ENCODE assay signal across 23 cellular contexts in the genomic region with DNA sequence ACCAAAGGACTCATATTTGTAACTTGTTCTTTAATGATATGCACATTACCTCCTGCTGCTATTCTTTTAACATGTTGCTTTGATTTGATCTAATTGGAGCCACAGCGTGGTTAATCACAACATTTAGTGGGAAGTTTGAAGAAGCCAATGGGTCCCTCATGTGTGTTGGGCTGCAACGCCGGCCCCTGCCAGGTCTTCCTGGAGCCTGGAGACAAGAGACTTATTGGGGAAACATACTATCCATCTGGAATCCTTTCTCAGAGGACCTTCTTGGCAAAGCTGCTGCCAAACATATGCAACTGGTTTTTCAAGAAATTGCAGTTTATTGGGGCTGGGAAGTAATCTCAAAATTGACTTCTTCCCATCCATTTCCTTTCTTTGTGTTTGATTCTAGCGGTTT.
"Had no signal": no experiment of that assay in that cellular context is flagged by ENCODE, and none has a peak within 500 bp of the region (broad histone marks: within the 10 kb centered on the region; RNA-seq: fewer than 3 reads in every experiment).

No MANE protein-coding gene starts in this region.

- DNase-seq: IMR-90, Kasumi-1, MV-4-11, NCI-H1048, NCI-H1105, NCI-H1417, NCI-H1436 treated with DMSO at 0.1 percent for 48 hours, NCI-H1694 treated with DMSO at 0.1 percent for 48 hours, NCI-H1930, NCI-H2081, NCI-H2107, NCI-H2227 treated with DMSO at 0.1 percent for 48 hours, NCI-H524, NCI-H69, NCI-H774, PC-9, Peyer's patch, SHP77 treated with DMSO at 0.1 percent for 48 hours, SJCRH30 had no signal

- H3K4me3 ChIP-seq: PC-9, Peyer's patch, SJCRH30 had no signal

- FAIRE-seq: HepG2 had no signal

- H3K4me2 ChIP-seq: KMS-11, PC-9 had no signal

- H2AFZ ChIP-seq: PC-9 had no signal

- H3K4me1 ChIP-seq: SJCRH30 had no signal

- H3K9me3 ChIP-seq: Peyer's patch, SJCRH30 had no signal

- H3K36me3 ChIP-seq: Peyer's patch, SJCRH30 had no signal

- ATAC-seq: HepG2, Right ventricle myocardium inferior, SK-N-SH treated with all-trans-retinoic acid at 6 μM for 48 hours had no signal

- H3K27ac ChIP-seq: KMS-11, PC-9, Peyer's patch, SJCRH30 had no signal

- H3K27me3 ChIP-seq: Peyer's patch, SJCRH30 had no signal

- H3K9ac ChIP-seq: KMS-11 had no signal
